Comparison of ENCODE assay signal across 8 cellular contexts in the genomic region with DNA sequence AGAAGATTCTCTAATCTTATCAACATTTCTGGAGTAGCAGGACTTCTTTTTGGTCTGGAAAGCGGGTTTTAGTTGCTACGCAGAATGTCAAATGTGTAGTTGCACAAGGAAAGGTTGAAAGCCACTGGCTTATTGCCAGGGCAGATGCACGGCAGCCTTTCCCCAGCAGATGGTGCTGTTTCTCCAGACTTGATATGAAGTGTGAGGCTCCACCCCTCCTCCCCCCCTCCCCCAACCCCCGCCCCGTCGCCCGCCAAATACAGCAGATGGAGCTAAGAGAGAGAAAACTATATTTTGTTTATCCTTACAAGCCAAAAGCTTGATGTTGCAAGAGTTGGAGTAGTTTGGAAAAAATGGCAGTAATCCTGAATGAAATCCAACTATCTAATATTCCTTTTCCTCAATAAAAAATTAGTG. TPM values are rescaled to one million over a fixed set of nuclear protein-coding genes. Genes with fewer than 3 reads are reported as not detected.
DNase-seq lines count a peak whose midpoint lies in the region; ATAC-seq and TF ChIP-seq lines count a peak whose summit lies in the region.

No MANE protein-coding gene starts in this region.

- peaks cover 15% of the 10 kb centered on the region for H3K36me3 Mint-ChIP-seq in Calu3 (ENCODE audit: insufficient read depth, unreplicated experiment)
- H3K36me3 Mint-ChIP-seq in naive thymus-derived CD8-positive, alpha-beta T cell, result peaks cover 0 to 56% (median 2%) of the 10 kb centered on the region in 3 donors
- peaks cover 69% of the 10 kb centered on the region for H3K36me3 Mint-ChIP-seq in stimulated activated effector memory CD8-positive, alpha-beta T cell treated with anti-CD3 and anti-CD28 coated beads, Interleukin-12 subunit alpha, Interleukin-12 subunit beta, amount 100 ng/mL, for 72 hours

- H3K27ac Mint-ChIP-seq in Calu3 (ENCODE audit: unreplicated experiment), result no peak overlapping the region
- H3K27ac Mint-ChIP-seq in naive thymus-derived CD8-positive, alpha-beta T cell, result peak overlapping the region in 1 of 10 donors; percentile 27
- no peak overlapping the region for H3K27ac Mint-ChIP-seq in stimulated activated effector memory CD8-positive, alpha-beta T cell treated with anti-CD3 and anti-CD28 coated beads, Interleukin-12 subunit alpha, Interleukin-12 subunit beta, amount 100 ng/mL, for 72 hours

- CTCF ChIA-PET in Calu3 (lab: Charles Lee), result interaction anchor here (0.6 to 1.1 kb wide), 8 partner anchors 23 to 854 kb away, joined by 3 to 6 read pairs (median 3); no protein-coding TSS in a partner anchor

- DNase-seq in Calu3, result peak; percentile 79
- peak; percentile 91 for DNase-seq in HT-29 (ENCODE audit: low spot score)
- DNase-seq in NOMO-1 treated with dmso at 0.1 percent for 144 hours (lab: John Stamatoyannopoulos, UW; ENCODE audit: unreplicated experiment), result peak; percentile 19
- DNase-seq in activated CD8-positive, alpha-beta memory T cell treated with anti-CD3 and anti-CD28 coated beads, Interleukin-2, amount 50 U/mL, for 24 hours (ENCODE audit: extremely low read depth), result peak; percentile 74
- DNase-seq in erythroblast (lab: John Stamatoyannopoulos, UW), result peak; percentile 86 to 91
- DNase-seq in naive thymus-derived CD8-positive, alpha-beta T cell, result peak; percentile 69 to 91 (median 81)
- DNase-seq in stimulated activated effector memory CD8-positive, alpha-beta T cell treated with anti-CD3 and anti-CD28 coated beads, Interleukin-12 subunit alpha, Interleukin-12 subunit beta, amount 100 ng/mL, for 72 hours (ENCODE audit: low spot score in 2 of 2), result peak; percentile 75 to 92

- POLR2A ChIA-PET in naive thymus-derived CD8-positive, alpha-beta T cell (lab: Charles Lee), result no interaction called here

- TF ChIP-seq CTCF in Calu3 (IDR thresholded peaks at IDR 0.05; ENCODE audit: unreplicated experiment), result peak; percentile 71

- H3K27me3 Mint-ChIP-seq in Calu3 (ENCODE audit: unreplicated experiment), result no peaks in the 10 kb centered on the region
- H3K27me3 Mint-ChIP-seq in naive thymus-derived CD8-positive, alpha-beta T cell, result no peaks in the 10 kb centered on the region

- intact Hi-C loops in Calu3 (cut with micrococcal nuclease; ENCODE audit: unreplicated experiment), result loop anchor here (5.0 to 10.0 kb wide), 2 partner anchors 272 to 340 kb away; no protein-coding TSS in a partner anchor

- no peak for TF ChIP-seq POLR2A in erythroblast (IDR thresholded peaks at IDR 0.05; ENCODE audit: low read length)

- H3K9me3 Mint-ChIP-seq in Calu3 (ENCODE audit: low read depth, unreplicated experiment), result no peaks in the 10 kb centered on the region
- no peaks in the 10 kb centered on the region for H3K9me3 Mint-ChIP-seq in naive thymus-derived CD8-positive, alpha-beta T cell
- H3K9me3 Mint-ChIP-seq in stimulated activated effector memory CD8-positive, alpha-beta T cell treated with anti-CD3 and anti-CD28 coated beads, Interleukin-12 subunit alpha, Interleukin-12 subunit beta, amount 100 ng/mL, for 72 hours, result no peaks in the 10 kb centered on the region

- peak; percentile 44 for ATAC-seq in GM21367 (IDR thresholded peaks at IDR 0.05; ENCODE audit: unreplicated experiment)
- peak; percentile 82 to 96 for ATAC-seq in naive thymus-derived CD8-positive, alpha-beta T cell
- peak; percentile 75 for ATAC-seq in stimulated activated effector memory CD8-positive, alpha-beta T cell treated with anti-CD3 and anti-CD28 coated beads, Interleukin-12 subunit alpha, Interleukin-12 subunit beta, amount 100 ng/mL, for 72 hours

- no TSS peak for BruUV-seq in Calu3 (replicated peaks; lab: Mats Ljungman, UMichigan)

- no peaks in the 10 kb centered on the region for H3K4me1 Mint-ChIP-seq in Calu3 (ENCODE audit: low read depth, unreplicated experiment)
- peaks cover 0 to 5% (median 0%) of the 10 kb centered on the region in 4 donors for H3K4me1 Mint-ChIP-seq in naive thymus-derived CD8-positive, alpha-beta T cell
- H3K4me1 Mint-ChIP-seq in stimulated activated effector memory CD8-positive, alpha-beta T cell treated with anti-CD3 and anti-CD28 coated beads, Interleukin-12 subunit alpha, Interleukin-12 subunit beta, amount 100 ng/mL, for 72 hours, result no peaks in the 10 kb centered on the region

- no peak overlapping the region for H3K4me3 Mint-ChIP-seq in Calu3 (ENCODE audit: low read depth, unreplicated experiment)
- H3K4me3 Mint-ChIP-seq in naive thymus-derived CD8-positive, alpha-beta T cell, result no peak overlapping the region
- H3K4me3 Mint-ChIP-seq in stimulated activated effector memory CD8-positive, alpha-beta T cell treated with anti-CD3 and anti-CD28 coated beads, Interleukin-12 subunit alpha, Interleukin-12 subunit beta, amount 100 ng/mL, for 72 hours, result no peak overlapping the region

RNA-seq across cellular contexts. Expression of gene ENOPH1, which starts 32.0 kb away (rescaled TPM):
- total RNA-seq in Calu3 (2022), result 43.3 and 43.6 TPM in 2 replicates
- 67.9 and 74.9 TPM in 2 replicates for total RNA-seq in HT-29 (2014; rRNA removed; shearing (Covaris generic))
- 10 to 100 TPM; 30.6 to 31.7 TPM for total RNA-seq in naive thymus-derived CD8-positive, alpha-beta T cell
- 10 to 100 TPM; 32.6 to 45.4 (median 42.3) TPM for polyA plus RNA-seq in naive thymus-derived CD8-positive, alpha-beta T cell

RNA-seq across cellular contexts. Expression of gene HNRNPDL, which starts 32.2 kb away (rescaled TPM):
- 180 and 198 TPM in 2 replicates for total RNA-seq in Calu3 (2022)
- 127 and 143 TPM in 2 replicates for total RNA-seq in HT-29 (2014; rRNA removed; shearing (Covaris generic))
- 100 to 1,000 TPM; 476 to 486 TPM for total RNA-seq in naive thymus-derived CD8-positive, alpha-beta T cell
- 100 to 1,000 TPM; 240 to 302 (median 246) TPM for polyA plus RNA-seq in naive thymus-derived CD8-positive, alpha-beta T cell

Comparison
In these comparisons a context has a peak if more than half of its experiments do, and no peak if none do; other contexts are left out.
1. Peak in every context shown above with its lines: DNase-seq and ATAC-seq.
2. DNase-seq: peak in every context shown above with its lines; median percentile 91 in HT-29; 88 in erythroblast; 84 in stimulated activated effector memory CD8-positive, alpha-beta T cell treated with anti-CD3 and anti-CD28 coated beads, Interleukin-12 subunit alpha, Interleukin-12 subunit beta, amount 100 ng/mL, for 72 hours; 81 in naive thymus-derived CD8-positive, alpha-beta T cell; 79 in Calu3; 74 in activated CD8-positive, alpha-beta memory T cell treated with anti-CD3 and anti-CD28 coated beads, Interleukin-2, amount 50 U/mL, for 24 hours; 19 in NOMO-1 treated with dmso at 0.1 percent for 144 hours.